In the genomic region with DNA sequence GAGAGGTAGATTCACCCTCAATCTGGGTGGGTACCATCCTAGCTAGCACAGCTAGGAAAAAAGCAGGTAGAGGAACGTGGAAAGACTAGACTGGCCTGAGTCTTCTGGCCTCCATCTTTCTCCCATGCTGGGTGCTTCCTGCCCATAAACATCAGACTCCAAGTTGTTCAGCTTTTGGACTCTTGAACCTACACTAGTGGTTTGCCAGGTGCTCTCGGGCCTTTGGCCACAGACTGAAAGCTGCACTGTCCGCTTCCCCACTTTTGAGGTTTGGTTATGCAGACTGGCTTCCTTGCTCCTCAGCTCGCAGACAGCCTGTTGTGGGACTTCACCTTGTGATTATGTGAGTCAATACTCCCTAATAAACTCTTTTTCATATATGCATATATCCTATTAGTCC, we compare ENCODE assay signal across 11 cellular contexts. TPM values are rescaled to one million over a fixed set of nuclear protein-coding genes. Genes with fewer than 3 reads are reported as not detected.
"Had no signal": no experiment of that assay in that cellular context is flagged by ENCODE, and none has a peak within 500 bp of the region (broad histone marks: within the 10 kb centered on the region; RNA-seq: fewer than 3 reads in every experiment).

No MANE protein-coding gene starts in this region.

- H3K4me3 ChIP-seq: GM23248, GM23338, HAP-1 had no signal

- ATAC-seq: GM23338, HCT116 had no signal

- H3K9ac ChIP-seq: GM23248 had no signal

- FAIRE-seq: H1, H54 had no signal

- DNase-seq: GM23248, GOT3, H7, H9, HCEC 1CT, HFFc6 had no signal

- H3K4me2 ChIP-seq: GM23338 had no signal

- H3K36me3 ChIP-seq: HAP-1 had no signal

- H3K27ac ChIP-seq: GM23248 had no signal

- H2AFZ ChIP-seq: GM23248, GM23338 had no signal

- H3K4me1 ChIP-seq: HAP-1 had no signal

RNA-seq across cellular contexts. Expression of a gene that starts 36.4 kb away (rescaled TPM):
- total RNA-seq: GM23248, GM23338, H1, H7, H9, HFFc6 had no signal
- polyA plus RNA-seq: GM23248, GM23338, H1 had no signal
